ENCODE assay signal across 1 cellular context in genomic region chr10:17216217-17216900, GRCh38.
TF ChIP-seq lines count a peak whose summit lies in the region.

No MANE protein-coding gene starts in this region.

TF ChIP-seq in HEK293, 187 proteins besides CTCF, POLR2A, EP300 and RAD21 (continued from another document and continues in another):
- TF ChIP-seq PATZ1 (tag by site-specific recombination; IDR thresholded peaks at IDR 0.05) (no peak), ZBTB49 (tag by site-specific recombination; IDR thresholded peaks at IDR 0.05; ENCODE audit: low read depth) (no peak), ZNF404 (tag by site-specific recombination; IDR thresholded peaks at IDR 0.05) (no peak), SP2 (tag by site-specific recombination; IDR thresholded peaks at IDR 0.05) (peak; percentile 25; the same call in 1 of the 2 replicates), KLF16 (tag by site-specific recombination; IDR thresholded peaks at IDR 0.05) (no peak), ZFP69B (tag by site-specific recombination; IDR thresholded peaks at IDR 0.05) (no peak), KLF8 (tag by site-specific recombination; IDR thresholded peaks at IDR 0.05) (0 out of 2 replicates have a peak, but pooled peaks have one; percentile 27), INSM2 (tag by site-specific recombination; IDR thresholded peaks at IDR 0.05) (peak; percentile 55; the same call in 1 of the 2 replicates), ZNF558 (tag by site-specific recombination; IDR thresholded peaks at IDR 0.05) (no peak), ZNF23 (tag by site-specific recombination; IDR thresholded peaks at IDR 0.05; ENCODE audit: borderline replicate concordance) (no peak), TRIM28 (IDR thresholded peaks at IDR 0.05; ENCODE audit: borderline replicate concordance, low read length) (peak; percentile 62; the same call in 1 of the 2 replicates), ZNF366 (tag by site-specific recombination; conservative IDR thresholded peaks at IDR 0.05) (peak; percentile 69), ZBTB10 (tag by site-specific recombination; IDR thresholded peaks at IDR 0.05) (no peak), ZNF664 (tag by site-specific recombination; IDR thresholded peaks at IDR 0.05) (no peak), ZNF391 (tag by site-specific recombination; IDR thresholded peaks at IDR 0.05; ENCODE audit: borderline replicate concordance, low read depth) (no peak), ZNF830 (tag by site-specific recombination; IDR thresholded peaks at IDR 0.05; ENCODE audit: low read depth) (no peak), WT1 (tag by site-specific recombination; IDR thresholded peaks at IDR 0.05) (peak; percentile 70), ZNF214 (tag by site-specific recombination; IDR thresholded peaks at IDR 0.05; ENCODE audit: borderline replicate concordance) (no peak), ZNF629 (tag by site-specific recombination; IDR thresholded peaks at IDR 0.05) (peak; percentile 88), ZNF555 (tag by site-specific recombination; conservative IDR thresholded peaks at IDR 0.05) (no peak), OSR2 (tag by site-specific recombination; IDR thresholded peaks at IDR 0.05) (peak; percentile 81; the same call in 1 of the 2 replicates), PRDM4 (tag by site-specific recombination; IDR thresholded peaks at IDR 0.05) (no peak)
- TF ChIP-seq, protein P1, sequence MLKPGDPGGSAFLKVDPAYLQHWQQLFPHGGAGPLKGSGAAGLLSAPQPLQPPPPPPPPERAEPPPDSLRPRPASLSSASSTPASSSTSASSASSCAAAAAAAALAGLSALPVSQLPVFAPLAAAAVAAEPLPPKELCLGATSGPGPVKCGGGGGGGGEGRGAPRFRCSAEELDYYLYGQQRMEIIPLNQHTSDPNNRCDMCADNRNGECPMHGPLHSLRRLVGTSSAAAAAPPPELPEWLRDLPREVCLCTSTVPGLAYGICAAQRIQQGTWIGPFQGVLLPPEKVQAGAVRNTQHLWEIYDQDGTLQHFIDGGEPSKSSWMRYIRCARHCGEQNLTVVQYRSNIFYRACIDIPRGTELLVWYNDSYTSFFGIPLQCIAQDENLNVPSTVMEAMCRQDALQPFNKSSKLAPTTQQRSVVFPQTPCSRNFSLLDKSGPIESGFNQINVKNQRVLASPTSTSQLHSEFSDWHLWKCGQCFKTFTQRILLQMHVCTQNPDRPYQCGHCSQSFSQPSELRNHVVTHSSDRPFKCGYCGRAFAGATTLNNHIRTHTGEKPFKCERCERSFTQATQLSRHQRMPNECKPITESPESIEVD (tag by site-specific recombination; IDR thresholded peaks at IDR 0.05): peak; percentile 93
- TF ChIP-seq, protein P2, sequence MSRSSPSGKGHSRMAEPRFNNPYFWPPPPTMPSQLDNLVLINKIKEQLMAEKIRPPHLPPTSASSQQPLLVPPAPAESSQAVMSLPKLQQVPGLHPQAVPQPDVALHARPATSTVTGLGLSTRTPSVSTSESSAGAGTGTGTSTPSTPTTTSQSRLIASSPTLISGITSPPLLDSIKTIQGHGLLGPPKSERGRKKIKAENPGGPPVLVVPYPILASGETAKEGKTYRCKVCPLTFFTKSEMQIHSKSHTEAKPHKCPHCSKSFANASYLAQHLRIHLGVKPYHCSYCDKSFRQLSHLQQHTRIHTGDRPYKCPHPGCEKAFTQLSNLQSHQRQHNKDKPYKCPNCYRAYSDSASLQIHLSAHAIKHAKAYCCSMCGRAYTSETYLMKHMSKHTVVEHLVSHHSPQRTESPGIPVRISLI (tag by site-specific recombination; IDR thresholded peaks at IDR 0.05): peak; percentile 80; the same call in 1 of the 2 replicates
- TF ChIP-seq, protein P3, sequence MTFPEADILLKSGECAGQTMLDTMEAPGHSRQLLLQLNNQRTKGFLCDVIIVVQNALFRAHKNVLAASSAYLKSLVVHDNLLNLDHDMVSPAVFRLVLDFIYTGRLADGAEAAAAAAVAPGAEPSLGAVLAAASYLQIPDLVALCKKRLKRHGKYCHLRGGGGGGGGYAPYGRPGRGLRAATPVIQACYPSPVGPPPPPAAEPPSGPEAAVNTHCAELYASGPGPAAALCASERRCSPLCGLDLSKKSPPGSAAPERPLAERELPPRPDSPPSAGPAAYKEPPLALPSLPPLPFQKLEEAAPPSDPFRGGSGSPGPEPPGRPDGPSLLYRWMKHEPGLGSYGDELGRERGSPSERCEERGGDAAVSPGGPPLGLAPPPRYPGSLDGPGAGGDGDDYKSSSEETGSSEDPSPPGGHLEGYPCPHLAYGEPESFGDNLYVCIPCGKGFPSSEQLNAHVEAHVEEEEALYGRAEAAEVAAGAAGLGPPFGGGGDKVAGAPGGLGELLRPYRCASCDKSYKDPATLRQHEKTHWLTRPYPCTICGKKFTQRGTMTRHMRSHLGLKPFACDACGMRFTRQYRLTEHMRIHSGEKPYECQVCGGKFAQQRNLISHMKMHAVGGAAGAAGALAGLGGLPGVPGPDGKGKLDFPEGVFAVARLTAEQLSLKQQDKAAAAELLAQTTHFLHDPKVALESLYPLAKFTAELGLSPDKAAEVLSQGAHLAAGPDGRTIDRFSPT (tag by site-specific recombination; IDR thresholded peaks at IDR 0.05): peak; percentile 60; the same call in 1 of the 2 replicates
- TF ChIP-seq, protein P4, sequence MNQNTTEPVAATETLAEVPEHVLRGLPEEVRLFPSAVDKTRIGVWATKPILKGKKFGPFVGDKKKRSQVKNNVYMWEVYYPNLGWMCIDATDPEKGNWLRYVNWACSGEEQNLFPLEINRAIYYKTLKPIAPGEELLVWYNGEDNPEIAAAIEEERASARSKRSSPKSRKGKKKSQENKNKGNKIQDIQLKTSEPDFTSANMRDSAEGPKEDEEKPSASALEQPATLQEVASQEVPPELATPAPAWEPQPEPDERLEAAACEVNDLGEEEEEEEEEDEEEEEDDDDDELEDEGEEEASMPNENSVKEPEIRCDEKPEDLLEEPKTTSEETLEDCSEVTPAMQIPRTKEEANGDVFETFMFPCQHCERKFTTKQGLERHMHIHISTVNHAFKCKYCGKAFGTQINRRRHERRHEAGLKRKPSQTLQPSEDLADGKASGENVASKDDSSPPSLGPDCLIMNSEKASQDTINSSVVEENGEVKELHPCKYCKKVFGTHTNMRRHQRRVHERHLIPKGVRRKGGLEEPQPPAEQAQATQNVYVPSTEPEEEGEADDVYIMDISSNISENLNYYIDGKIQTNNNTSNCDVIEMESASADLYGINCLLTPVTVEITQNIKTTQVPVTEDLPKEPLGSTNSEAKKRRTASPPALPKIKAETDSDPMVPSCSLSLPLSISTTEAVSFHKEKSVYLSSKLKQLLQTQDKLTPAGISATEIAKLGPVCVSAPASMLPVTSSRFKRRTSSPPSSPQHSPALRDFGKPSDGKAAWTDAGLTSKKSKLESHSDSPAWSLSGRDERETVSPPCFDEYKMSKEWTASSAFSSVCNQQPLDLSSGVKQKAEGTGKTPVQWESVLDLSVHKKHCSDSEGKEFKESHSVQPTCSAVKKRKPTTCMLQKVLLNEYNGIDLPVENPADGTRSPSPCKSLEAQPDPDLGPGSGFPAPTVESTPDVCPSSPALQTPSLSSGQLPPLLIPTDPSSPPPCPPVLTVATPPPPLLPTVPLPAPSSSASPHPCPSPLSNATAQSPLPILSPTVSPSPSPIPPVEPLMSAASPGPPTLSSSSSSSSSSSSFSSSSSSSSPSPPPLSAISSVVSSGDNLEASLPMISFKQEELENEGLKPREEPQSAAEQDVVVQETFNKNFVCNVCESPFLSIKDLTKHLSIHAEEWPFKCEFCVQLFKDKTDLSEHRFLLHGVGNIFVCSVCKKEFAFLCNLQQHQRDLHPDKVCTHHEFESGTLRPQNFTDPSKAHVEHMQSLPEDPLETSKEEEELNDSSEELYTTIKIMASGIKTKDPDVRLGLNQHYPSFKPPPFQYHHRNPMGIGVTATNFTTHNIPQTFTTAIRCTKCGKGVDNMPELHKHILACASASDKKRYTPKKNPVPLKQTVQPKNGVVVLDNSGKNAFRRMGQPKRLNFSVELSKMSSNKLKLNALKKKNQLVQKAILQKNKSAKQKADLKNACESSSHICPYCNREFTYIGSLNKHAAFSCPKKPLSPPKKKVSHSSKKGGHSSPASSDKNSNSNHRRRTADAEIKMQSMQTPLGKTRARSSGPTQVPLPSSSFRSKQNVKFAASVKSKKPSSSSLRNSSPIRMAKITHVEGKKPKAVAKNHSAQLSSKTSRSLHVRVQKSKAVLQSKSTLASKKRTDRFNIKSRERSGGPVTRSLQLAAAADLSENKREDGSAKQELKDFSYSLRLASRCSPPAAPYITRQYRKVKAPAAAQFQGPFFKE (tag by site-specific recombination; IDR thresholded peaks at IDR 0.05; ENCODE audit: borderline replicate concordance): no peak
- TF ChIP-seq, protein P5, sequence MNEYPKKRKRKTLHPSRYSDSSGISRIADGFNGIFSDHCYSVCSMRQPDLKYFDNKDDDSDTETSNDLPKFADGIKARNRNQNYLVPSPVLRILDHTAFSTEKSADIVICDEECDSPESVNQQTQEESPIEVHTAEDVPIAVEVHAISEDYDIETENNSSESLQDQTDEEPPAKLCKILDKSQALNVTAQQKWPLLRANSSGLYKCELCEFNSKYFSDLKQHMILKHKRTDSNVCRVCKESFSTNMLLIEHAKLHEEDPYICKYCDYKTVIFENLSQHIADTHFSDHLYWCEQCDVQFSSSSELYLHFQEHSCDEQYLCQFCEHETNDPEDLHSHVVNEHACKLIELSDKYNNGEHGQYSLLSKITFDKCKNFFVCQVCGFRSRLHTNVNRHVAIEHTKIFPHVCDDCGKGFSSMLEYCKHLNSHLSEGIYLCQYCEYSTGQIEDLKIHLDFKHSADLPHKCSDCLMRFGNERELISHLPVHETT (tag by site-specific recombination; IDR thresholded peaks at IDR 0.05): 0 out of 2 replicates have a peak, but pooled peaks have one; percentile 74
